In the genomic region with DNA sequence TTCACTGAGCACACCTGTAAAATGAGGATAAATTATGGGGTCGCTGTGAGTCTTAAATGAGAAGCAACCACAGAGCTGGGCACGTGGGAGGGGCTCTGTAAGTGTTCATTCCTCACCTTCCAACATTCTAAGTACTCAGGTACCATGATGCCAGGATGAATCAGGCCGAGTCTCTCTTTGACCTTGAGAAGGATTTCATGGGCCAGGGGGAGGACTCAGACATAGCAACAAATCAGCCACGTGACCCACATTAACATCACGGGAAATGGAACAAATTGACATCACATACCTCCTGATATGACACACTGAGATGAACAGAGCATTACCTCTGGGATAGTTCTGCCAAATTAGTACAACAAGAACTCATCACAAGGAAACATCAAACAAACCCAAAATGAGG, we compare ENCODE assay signal across 18 cellular contexts. TPM values are rescaled to one million over a fixed set of nuclear protein-coding genes. Genes with fewer than 3 reads are reported as not detected.
DNase-seq lines count a peak whose midpoint lies in the region; ATAC-seq lines count a peak whose summit lies in the region.
"Had no signal": no experiment of that assay in that cellular context is flagged by ENCODE, and none has a peak within 500 bp of the region (broad histone marks: within the 10 kb centered on the region; RNA-seq: fewer than 3 reads in every experiment).

No MANE protein-coding gene starts in this region.

- no peak for DNase-seq in activated CD4-positive, CD25-positive, alpha-beta regulatory T cell (lab: John Stamatoyannopoulos, UW)
- DNase-seq in CD4-positive, CD25-positive, alpha-beta regulatory T cell: no peak
- peak; percentile 26 for DNase-seq in activated T-cell treated with anti-CD3 and anti-CD28 coated beads, Interleukin-2, amount 50 U/mL, for 4 hours
- DNase-seq in naive thymus-derived CD4-positive, alpha-beta T cell: peak in 1 of 9 donors; percentile 58
- no peak for DNase-seq in germinal center (ENCODE audit: low spot score)
- DNase-seq in MG63: no peak
- no peak for DNase-seq in NCI-H748 (lab: John Stamatoyannopoulos, UW; ENCODE audit: unreplicated experiment)
- DNase-seq: 8988T; activated naive CD8-positive, alpha-beta T cell treated with anti-CD3 and anti-CD28 coated beads, Interleukin-2, amount 10 ng/mL, durations not matched to agents 7 days and 5 days; DMS 273 treated with DMSO at 0.1 percent for 48 hours; gastrocnemius medialis; left ventricle myocardium superior; NCI-H146; NCI-H226; right lobe of liver; Right ventricle myocardium superior had no signal

- H3K4me3 ChIP-seq in CD4-positive, CD25-positive, alpha-beta regulatory T cell (ENCODE audit: low read depth, low read length): no peak overlapping the region
- no peak overlapping the region for H3K4me3 ChIP-seq in naive thymus-derived CD4-positive, alpha-beta T cell (ENCODE audit: low read length)
- no peak overlapping the region for H3K4me3 ChIP-seq in MG63
- H3K4me3 ChIP-seq: gastrocnemius medialis, right lobe of liver, tibial nerve had no signal

- no peaks in the 10 kb centered on the region for H3K27me3 ChIP-seq in CD4-positive, CD25-positive, alpha-beta regulatory T cell (ENCODE audit: control insufficient read depth, insufficient read depth, low read length)
- no peaks in the 10 kb centered on the region for H3K27me3 ChIP-seq in naive thymus-derived CD4-positive, alpha-beta T cell (ENCODE audit: control insufficient read depth in 2 of 2, insufficient read depth in 2 of 2, low read length in 2 of 2)
- H3K27me3 ChIP-seq in MG63: no peaks in the 10 kb centered on the region
- H3K27me3 ChIP-seq: gastrocnemius medialis, right lobe of liver, tibial nerve had no signal

- H3K4me1 Mint-ChIP-seq in CD4-positive, CD25-positive, alpha-beta regulatory T cell: peaks cover 17 to 39% (median 29%) of the 10 kb centered on the region in 4 donors
- H3K4me1 Mint-ChIP-seq in activated T-cell treated with anti-CD3 and anti-CD28 coated beads, Interleukin-2, amount 50 U/mL, for 4 hours (ENCODE audit: low read depth): peaks cover 46% of the 10 kb centered on the region
- peaks cover 20 to 58% (median 50%) of the 10 kb centered on the region in 7 donors for H3K4me1 Mint-ChIP-seq in naive thymus-derived CD4-positive, alpha-beta T cell

- H3K27ac ChIP-seq in CD4-positive, CD25-positive, alpha-beta regulatory T cell (ENCODE audit: insufficient read depth, low read length, poor library complexity, severe bottlenecking): no peak overlapping the region
- H3K27ac ChIP-seq in naive thymus-derived CD4-positive, alpha-beta T cell (ENCODE audit: low read depth, low read length): no peak overlapping the region
- H3K27ac ChIP-seq: gastrocnemius medialis, right lobe of liver, tibial nerve had no signal

- no peaks in the 10 kb centered on the region for H3K27me3 Mint-ChIP-seq in CD4-positive, CD25-positive, alpha-beta regulatory T cell
- H3K27me3 Mint-ChIP-seq in activated T-cell treated with anti-CD3 and anti-CD28 coated beads, Interleukin-2, amount 50 U/mL, for 4 hours (ENCODE audit: low read depth): no peaks in the 10 kb centered on the region
- H3K27me3 Mint-ChIP-seq in naive thymus-derived CD4-positive, alpha-beta T cell: peaks cover 0 to 12% (median 0%) of the 10 kb centered on the region in 5 donors

- POLR2A ChIA-PET in naive thymus-derived CD4-positive, alpha-beta T cell (lab: Charles Lee): interaction anchor here (0.5 to 5.5 kb wide), 10 partner anchors 10 to 958 kb away, joined by 3 to 54 read pairs (median 3); a partner anchor contains a TSS

- CTCF ChIA-PET in naive thymus-derived CD4-positive, alpha-beta T cell (lab: Charles Lee): interaction anchor here (0.7 to 3.8 kb wide), 3 partner anchors 8 to 37 kb away, joined by 3 to 46 read pairs (median 15); a partner anchor contains a TSS

- intact Hi-C loops in naive thymus-derived CD4-positive, alpha-beta T cell (cut with micrococcal nuclease): no loop called here

- peak overlapping the region in 2 of 3 donors; percentile 22 to 49 for H3K27ac Mint-ChIP-seq in CD4-positive, CD25-positive, alpha-beta regulatory T cell
- H3K27ac Mint-ChIP-seq in naive thymus-derived CD4-positive, alpha-beta T cell: peak overlapping the region; percentile 32 to 85 (median 71)
- H3K27ac Mint-ChIP-seq: activated naive CD8-positive, alpha-beta T cell treated with anti-CD3 and anti-CD28 coated beads, Interleukin-2, amount 10 ng/mL, durations not matched to agents 7 days and 5 days had no signal

- no peaks in the 10 kb centered on the region for H3K36me3 ChIP-seq in CD4-positive, CD25-positive, alpha-beta regulatory T cell (ENCODE audit: control insufficient read depth, insufficient read depth, low read length)
- no peaks in the 10 kb centered on the region for H3K36me3 ChIP-seq in naive thymus-derived CD4-positive, alpha-beta T cell (ENCODE audit: control insufficient read depth in 2 of 3, insufficient read depth in 3 of 3, low read length in 3 of 3)
- no peaks in the 10 kb centered on the region for H3K36me3 ChIP-seq in MG63
- H3K36me3 ChIP-seq: gastrocnemius medialis, right lobe of liver, tibial nerve had no signal

- peaks cover 8% of the 10 kb centered on the region for H3K4me1 ChIP-seq in CD4-positive, CD25-positive, alpha-beta regulatory T cell (ENCODE audit: control insufficient read depth, insufficient read depth, low read length, poor library complexity, severe bottlenecking)
- H3K4me1 ChIP-seq in naive thymus-derived CD4-positive, alpha-beta T cell (ENCODE audit: control insufficient read depth in 2 of 2, insufficient read depth in 2 of 2, low read length in 2 of 2): peaks cover 0 to 20% of the 10 kb centered on the region in 2 donors

- no peaks in the 10 kb centered on the region for H3K9me3 ChIP-seq in CD4-positive, CD25-positive, alpha-beta regulatory T cell (ENCODE audit: control insufficient read depth in 2 of 2, low read length in 2 of 2)
- no peaks in the 10 kb centered on the region for H3K9me3 ChIP-seq in naive thymus-derived CD4-positive, alpha-beta T cell (ENCODE audit: control insufficient read depth in 2 of 3, low read length in 3 of 3)
- H3K9me3 ChIP-seq in MG63: no peaks in the 10 kb centered on the region
- H3K9me3 ChIP-seq: gastrocnemius medialis, right lobe of liver, tibial nerve had no signal

- H3K4me3 Mint-ChIP-seq in CD4-positive, CD25-positive, alpha-beta regulatory T cell: no peak overlapping the region
- no peak overlapping the region for H3K4me3 Mint-ChIP-seq in activated T-cell treated with anti-CD3 and anti-CD28 coated beads, Interleukin-2, amount 50 U/mL, for 4 hours
- H3K4me3 Mint-ChIP-seq in naive thymus-derived CD4-positive, alpha-beta T cell: no peak overlapping the region
- H3K4me3 Mint-ChIP-seq: activated naive CD8-positive, alpha-beta T cell treated with anti-CD3 and anti-CD28 coated beads, Interleukin-2, amount 10 ng/mL, durations not matched to agents 7 days and 5 days had no signal

- ATAC-seq in activated CD4-positive, CD25-positive, alpha-beta regulatory T cell treated with anti-CD3 and anti-CD28 coated beads, Interleukin-2, amount 50 U/mL, for 24 hours: peak; percentile 47 to 60
- ATAC-seq in CD4-positive, CD25-positive, alpha-beta regulatory T cell (ENCODE audit: low read depth in 2 of 2): no peak
- ATAC-seq in activated T-cell treated with anti-CD3 and anti-CD28 coated beads, Interleukin-2, amount 50 U/mL, for 4 hours: peak; percentile 30 to 46
- ATAC-seq in naive thymus-derived CD4-positive, alpha-beta T cell: peak; percentile 23
- ATAC-seq: gastrocnemius medialis, left ventricle myocardium superior, right lobe of liver had no signal

- H3K9me3 Mint-ChIP-seq in CD4-positive, CD25-positive, alpha-beta regulatory T cell: no peaks in the 10 kb centered on the region
- no peaks in the 10 kb centered on the region for H3K9me3 Mint-ChIP-seq in activated T-cell treated with anti-CD3 and anti-CD28 coated beads, Interleukin-2, amount 50 U/mL, for 4 hours
- H3K9me3 Mint-ChIP-seq in naive thymus-derived CD4-positive, alpha-beta T cell: peaks cover 0 to 2% (median 0%) of the 10 kb centered on the region in 11 donors
- H3K9me3 Mint-ChIP-seq: activated naive CD8-positive, alpha-beta T cell treated with anti-CD3 and anti-CD28 coated beads, Interleukin-2, amount 10 ng/mL, durations not matched to agents 7 days and 5 days had no signal

- H3K36me3 Mint-ChIP-seq in CD4-positive, CD25-positive, alpha-beta regulatory T cell: no peaks in the 10 kb centered on the region
- H3K36me3 Mint-ChIP-seq in activated T-cell treated with anti-CD3 and anti-CD28 coated beads, Interleukin-2, amount 50 U/mL, for 4 hours (ENCODE audit: insufficient read depth): no peaks in the 10 kb centered on the region
- H3K36me3 Mint-ChIP-seq in naive thymus-derived CD4-positive, alpha-beta T cell: no peaks in the 10 kb centered on the region
- H3K36me3 Mint-ChIP-seq: activated naive CD8-positive, alpha-beta T cell treated with anti-CD3 and anti-CD28 coated beads, Interleukin-2, amount 10 ng/mL, durations not matched to agents 7 days and 5 days had no signal

RNA-seq across cellular contexts. Expression of a gene that starts 35.2 kb away (rescaled TPM):
- 223 TPM for total RNA-seq in CD4-positive, CD25-positive, alpha-beta regulatory T cell
- 10 to 100 TPM; 49.5 to 57.2 (median 55.3) TPM for polyA plus RNA-seq in CD4-positive, CD25-positive, alpha-beta regulatory T cell
- total RNA-seq in activated T-cell treated with anti-CD3 and anti-CD28 coated beads, Interleukin-2, amount 50 U/mL, for 4 hours: 10 to 100 TPM; 34.2 to 40.9 (median 35.5) TPM
- total RNA-seq in naive thymus-derived CD4-positive, alpha-beta T cell: 100 to 1,000 TPM in 4 of 5 experiments, 10 to 100 TPM in 1; 64.2 to 288 (median 155) TPM
- 10 to 100 TPM; 53.3 to 62.8 TPM for polyA plus RNA-seq in naive thymus-derived CD4-positive, alpha-beta T cell
- total RNA-seq in MG63 (2014; rRNA removed; shearing (Covaris generic); ENCODE audit: low replicate concordance): 36.6 and 38.6 TPM in 2 replicates

Comparison
In these comparisons a context has a peak if more than half of its experiments do, and no peak if none do; other contexts are left out.
1. ATAC-seq: peak in activated CD4-positive, CD25-positive, alpha-beta regulatory T cell treated with anti-CD3 and anti-CD28 coated beads, Interleukin-2, amount 50 U/mL, for 24 hours (2 of 2), activated T-cell treated with anti-CD3 and anti-CD28 coated beads, Interleukin-2, amount 50 U/mL, for 4 hours (2 of 2) and naive thymus-derived CD4-positive, alpha-beta T cell (single experiment); none in CD4-positive, CD25-positive, alpha-beta regulatory T cell (0 of 2).